Comparison of ENCODE assay signal across 13 cellular contexts in the genomic region with DNA sequence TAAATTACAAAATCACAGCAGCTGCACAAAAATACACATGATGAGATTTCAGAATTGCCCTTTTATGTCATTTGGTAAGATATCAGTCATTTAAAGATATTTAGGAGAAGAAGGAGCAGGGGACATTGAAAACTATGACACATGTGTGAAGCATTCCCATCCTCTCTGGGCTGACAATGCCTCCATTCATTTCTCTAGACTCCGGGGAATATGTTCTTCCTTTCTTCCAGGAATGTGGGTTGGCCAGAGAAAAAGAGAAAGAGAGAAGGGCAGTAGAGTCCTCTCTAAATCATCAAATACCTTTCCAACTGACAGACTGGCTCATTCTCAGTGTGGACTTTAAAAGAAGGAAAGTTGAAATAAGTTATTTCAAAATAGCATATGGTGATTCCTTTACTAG.
DNase-seq lines count a peak whose midpoint lies in the region; ATAC-seq and TF ChIP-seq lines count a peak whose summit lies in the region.
"Had no signal": no experiment of that assay in that cellular context is flagged by ENCODE, and none has a peak within 500 bp of the region (broad histone marks: within the 10 kb centered on the region; RNA-seq: fewer than 3 reads in every experiment).

No MANE protein-coding gene starts in this region.

- H3K36me3 ChIP-seq in SK-N-SH (replicated peaks in 1 of 2; ENCODE audit: control insufficient read depth in 1 of 2, insufficient read depth in 2 of 2, low read length in 1 of 2), result no peaks in the 10 kb centered on the region
- H3K36me3 ChIP-seq: HAP-1, suprapubic skin had no signal

- H3K4me3 ChIP-seq in SK-N-SH (ENCODE audit: low read depth in 2 of 2, low read length in 1 of 2) (no peak overlapping the region), skeletal muscle cell (ENCODE audit: low read depth, low read length) (no peak overlapping the region)
- H3K4me3 ChIP-seq: HAP-1, suprapubic skin had no signal

- no peak for TF ChIP-seq RAD21 in SK-N-SH (IDR thresholded peaks at IDR 0.05; ENCODE audit: low read length)

- no peak for TF ChIP-seq CTCF in SK-N-SH (IDR thresholded peaks at IDR 0.05)

- WGBS in SK-N-SH (ENCODE audit: low lambda C conversion rate), result 0% methylated on average over 1 of the region's 1 CpG

- peak overlapping the region; percentile 53; the same call in 1 of the 2 replicates for H3K4me2 ChIP-seq in SK-N-SH

- H3K79me2 ChIP-seq in SK-N-SH (ENCODE audit: insufficient read depth), result no peaks in the 10 kb centered on the region

- no peaks in the 10 kb centered on the region for H3K9me3 ChIP-seq in SK-N-SH
- H3K9me3 ChIP-seq: suprapubic skin had no signal

- H3K4me1 ChIP-seq in SK-N-SH (ENCODE audit: control insufficient read depth in 1 of 2, insufficient read depth in 2 of 2, low read depth in 1 of 2, low read length in 1 of 2), result peaks cover 0 to 10% of the 10 kb centered on the region in 2 experiments; a peak in 2 of 4 replicates
- H3K4me1 ChIP-seq: suprapubic skin had no signal

- ATAC-seq in GM19324 (IDR thresholded peaks at IDR 0.05; ENCODE audit: low FRiP score, unreplicated experiment), result no peak

- CTCF ChIA-PET in SK-N-SH (lab: Yijun Ruan, JAX), result no interaction called here

- peak overlapping the region; percentile 24; the same call in 1 of the 2 replicates for H3K9ac ChIP-seq in SK-N-SH

- no peaks in the 10 kb centered on the region for H3K9me2 ChIP-seq in SK-N-SH

- no peaks in the 10 kb centered on the region for H3K27me3 ChIP-seq in SK-N-SH (ENCODE audit: insufficient read depth)
- H3K27me3 ChIP-seq: suprapubic skin had no signal

- H2AFZ ChIP-seq in SK-N-SH (ENCODE audit: low read depth), result no peak overlapping the region

- TF ChIP-seq EP300 in SK-N-SH (IDR thresholded peaks at IDR 0.05; ENCODE audit: borderline replicate concordance in 1 of 2, low read depth in 1 of 2, low read length in 1 of 2), result peak in 1 of 2 experiments; percentile 71; a peak in 2 of 4 replicates

- peak; percentile 30 for DNase-seq in HCEC 1CT
- no peak for DNase-seq in SK-N-SH
- DNase-seq in foreskin melanocyte, result peak; percentile 90
- DNase-seq in skeletal muscle cell (ENCODE audit: low read depth), result peak; percentile 64
- DNase-seq in activated CD4-positive, alpha-beta T cell treated with anti-CD3 and anti-CD28 coated beads for 1 hour, result no peak
- DNase-seq in NCI-H526 treated with DMSO at 0.1 percent for 48 hours (lab: John Stamatoyannopoulos, UW), result no peak
- DNase-seq: COR-L47, hippocampal formation, Karpas-422, NCI-H2081 had no signal

- peaks cover 26% of the 10 kb centered on the region for H3F3A ChIP-seq in SK-N-SH (replicated peaks; ENCODE audit: insufficient read depth)

- H3K27ac ChIP-seq in SK-N-SH (ENCODE audit: low read depth in 2 of 2, low read length in 1 of 2), result peak overlapping the region in 1 of 2 experiments; percentile 74; a peak in 2 of 4 replicates
- H3K27ac ChIP-seq: suprapubic skin had no signal

- POLR2A ChIA-PET in SK-N-SH (lab: Yijun Ruan, JAX), result no interaction called here

- H4K20me1 ChIP-seq in SK-N-SH (ENCODE audit: insufficient read depth), result no peaks in the 10 kb centered on the region

TF ChIP-seq in SK-N-SH, 30 proteins besides CTCF, POLR2A, EP300 and RAD21 (continues in another document):
- TF ChIP-seq FOXJ3 (CRISPR knock-in tag; IDR thresholded peaks at IDR 0.05) (no peak), TCF12 (IDR thresholded peaks at IDR 0.05) (peak; percentile 88), FOXM1 (IDR thresholded peaks at IDR 0.05; ENCODE audit: low read depth) (peak; percentile 32; the same call in 1 of the 2 replicates), SIN3A (IDR thresholded peaks at IDR 0.05; ENCODE audit: borderline replicate concordance, low read depth, low read length) (no peak), GABPA (IDR thresholded peaks at IDR 0.05; ENCODE audit: low read depth) (no peak), TEAD4 (IDR thresholded peaks at IDR 0.05; ENCODE audit: borderline replicate concordance, insufficient read depth) (peak; percentile 86), RXRA (IDR thresholded peaks at IDR 0.05; ENCODE audit: borderline replicate concordance, low read depth) (peak; percentile 48; the same call in 1 of the 2 replicates), NRF1 (IDR thresholded peaks at IDR 0.05; ENCODE audit: low read depth, low read length) (no peak), SMC3 (IDR thresholded peaks at IDR 0.05; ENCODE audit: low read depth, low read length) (no peak), RFX5 (IDR thresholded peaks at IDR 0.05; ENCODE audit: low read length) (no peak), TAF1 (IDR thresholded peaks at IDR 0.05; ENCODE audit: borderline replicate concordance, low read depth, low read length) (no peak), MXI1 (IDR thresholded peaks at IDR 0.05; ENCODE audit: low read depth, low read length) (no peak), ELF1 (IDR thresholded peaks at IDR 0.05) (no peak), NFIC (IDR thresholded peaks at IDR 0.05; ENCODE audit: borderline replicate concordance) (peak; percentile 88), MEF2A (IDR thresholded peaks at IDR 0.05; ENCODE audit: borderline replicate concordance, low read depth) (peak; percentile 48; the same call in 1 of the 2 replicates), RCOR1 (IDR thresholded peaks at IDR 0.05; ENCODE audit: low read length) (no peak), GATA2 (CRISPR knock-in tag; IDR thresholded peaks at IDR 0.05) (no peak)
- TF ChIP-seq, protein P1, sequence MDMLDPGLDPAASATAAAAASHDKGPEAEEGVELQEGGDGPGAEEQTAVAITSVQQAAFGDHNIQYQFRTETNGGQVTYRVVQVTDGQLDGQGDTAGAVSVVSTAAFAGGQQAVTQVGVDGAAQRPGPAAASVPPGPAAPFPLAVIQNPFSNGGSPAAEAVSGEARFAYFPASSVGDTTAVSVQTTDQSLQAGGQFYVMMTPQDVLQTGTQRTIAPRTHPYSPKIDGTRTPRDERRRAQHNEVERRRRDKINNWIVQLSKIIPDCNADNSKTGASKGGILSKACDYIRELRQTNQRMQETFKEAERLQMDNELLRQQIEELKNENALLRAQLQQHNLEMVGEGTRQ (IDR thresholded peaks at IDR 0.05; ENCODE audit: borderline replicate concordance, low read depth, low read length), result no peak
- TF ChIP-seq, protein P2, sequence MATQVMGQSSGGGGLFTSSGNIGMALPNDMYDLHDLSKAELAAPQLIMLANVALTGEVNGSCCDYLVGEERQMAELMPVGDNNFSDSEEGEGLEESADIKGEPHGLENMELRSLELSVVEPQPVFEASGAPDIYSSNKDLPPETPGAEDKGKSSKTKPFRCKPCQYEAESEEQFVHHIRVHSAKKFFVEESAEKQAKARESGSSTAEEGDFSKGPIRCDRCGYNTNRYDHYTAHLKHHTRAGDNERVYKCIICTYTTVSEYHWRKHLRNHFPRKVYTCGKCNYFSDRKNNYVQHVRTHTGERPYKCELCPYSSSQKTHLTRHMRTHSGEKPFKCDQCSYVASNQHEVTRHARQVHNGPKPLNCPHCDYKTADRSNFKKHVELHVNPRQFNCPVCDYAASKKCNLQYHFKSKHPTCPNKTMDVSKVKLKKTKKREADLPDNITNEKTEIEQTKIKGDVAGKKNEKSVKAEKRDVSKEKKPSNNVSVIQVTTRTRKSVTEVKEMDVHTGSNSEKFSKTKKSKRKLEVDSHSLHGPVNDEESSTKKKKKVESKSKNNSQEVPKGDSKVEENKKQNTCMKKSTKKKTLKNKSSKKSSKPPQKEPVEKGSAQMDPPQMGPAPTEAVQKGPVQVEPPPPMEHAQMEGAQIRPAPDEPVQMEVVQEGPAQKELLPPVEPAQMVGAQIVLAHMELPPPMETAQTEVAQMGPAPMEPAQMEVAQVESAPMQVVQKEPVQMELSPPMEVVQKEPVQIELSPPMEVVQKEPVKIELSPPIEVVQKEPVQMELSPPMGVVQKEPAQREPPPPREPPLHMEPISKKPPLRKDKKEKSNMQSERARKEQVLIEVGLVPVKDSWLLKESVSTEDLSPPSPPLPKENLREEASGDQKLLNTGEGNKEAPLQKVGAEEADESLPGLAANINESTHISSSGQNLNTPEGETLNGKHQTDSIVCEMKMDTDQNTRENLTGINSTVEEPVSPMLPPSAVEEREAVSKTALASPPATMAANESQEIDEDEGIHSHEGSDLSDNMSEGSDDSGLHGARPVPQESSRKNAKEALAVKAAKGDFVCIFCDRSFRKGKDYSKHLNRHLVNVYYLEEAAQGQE (IDR thresholded peaks at IDR 0.05; ENCODE audit: low read depth, low read length), result peak; percentile 48; the same call in 1 of the 2 replicates
- TF ChIP-seq, protein P3, sequence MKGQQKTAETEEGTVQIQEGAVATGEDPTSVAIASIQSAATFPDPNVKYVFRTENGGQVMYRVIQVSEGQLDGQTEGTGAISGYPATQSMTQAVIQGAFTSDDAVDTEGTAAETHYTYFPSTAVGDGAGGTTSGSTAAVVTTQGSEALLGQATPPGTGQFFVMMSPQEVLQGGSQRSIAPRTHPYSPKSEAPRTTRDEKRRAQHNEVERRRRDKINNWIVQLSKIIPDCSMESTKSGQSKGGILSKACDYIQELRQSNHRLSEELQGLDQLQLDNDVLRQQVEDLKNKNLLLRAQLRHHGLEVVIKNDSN (IDR thresholded peaks at IDR 0.05; ENCODE audit: borderline replicate concordance, low read depth), result no peak
- TF ChIP-seq, protein P4, sequence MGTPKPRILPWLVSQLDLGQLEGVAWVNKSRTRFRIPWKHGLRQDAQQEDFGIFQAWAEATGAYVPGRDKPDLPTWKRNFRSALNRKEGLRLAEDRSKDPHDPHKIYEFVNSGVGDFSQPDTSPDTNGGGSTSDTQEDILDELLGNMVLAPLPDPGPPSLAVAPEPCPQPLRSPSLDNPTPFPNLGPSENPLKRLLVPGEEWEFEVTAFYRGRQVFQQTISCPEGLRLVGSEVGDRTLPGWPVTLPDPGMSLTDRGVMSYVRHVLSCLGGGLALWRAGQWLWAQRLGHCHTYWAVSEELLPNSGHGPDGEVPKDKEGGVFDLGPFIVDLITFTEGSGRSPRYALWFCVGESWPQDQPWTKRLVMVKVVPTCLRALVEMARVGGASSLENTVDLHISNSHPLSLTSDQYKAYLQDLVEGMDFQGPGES (IDR thresholded peaks at IDR 0.05; ENCODE audit: low read depth, low read length), result no peak

Comparison
In these comparisons a context has a peak if more than half of its experiments do, and no peak if none do; other contexts are left out.
1. DNase-seq: peak in HCEC 1CT (single experiment), foreskin melanocyte (single experiment) and skeletal muscle cell (single experiment); none in SK-N-SH (single experiment), activated CD4-positive, alpha-beta T cell treated with anti-CD3 and anti-CD28 coated beads for 1 hour (single experiment) and NCI-H526 treated with DMSO at 0.1 percent for 48 hours (single experiment).